ENCODE assay signal across 8 cellular contexts in the genomic region with DNA sequence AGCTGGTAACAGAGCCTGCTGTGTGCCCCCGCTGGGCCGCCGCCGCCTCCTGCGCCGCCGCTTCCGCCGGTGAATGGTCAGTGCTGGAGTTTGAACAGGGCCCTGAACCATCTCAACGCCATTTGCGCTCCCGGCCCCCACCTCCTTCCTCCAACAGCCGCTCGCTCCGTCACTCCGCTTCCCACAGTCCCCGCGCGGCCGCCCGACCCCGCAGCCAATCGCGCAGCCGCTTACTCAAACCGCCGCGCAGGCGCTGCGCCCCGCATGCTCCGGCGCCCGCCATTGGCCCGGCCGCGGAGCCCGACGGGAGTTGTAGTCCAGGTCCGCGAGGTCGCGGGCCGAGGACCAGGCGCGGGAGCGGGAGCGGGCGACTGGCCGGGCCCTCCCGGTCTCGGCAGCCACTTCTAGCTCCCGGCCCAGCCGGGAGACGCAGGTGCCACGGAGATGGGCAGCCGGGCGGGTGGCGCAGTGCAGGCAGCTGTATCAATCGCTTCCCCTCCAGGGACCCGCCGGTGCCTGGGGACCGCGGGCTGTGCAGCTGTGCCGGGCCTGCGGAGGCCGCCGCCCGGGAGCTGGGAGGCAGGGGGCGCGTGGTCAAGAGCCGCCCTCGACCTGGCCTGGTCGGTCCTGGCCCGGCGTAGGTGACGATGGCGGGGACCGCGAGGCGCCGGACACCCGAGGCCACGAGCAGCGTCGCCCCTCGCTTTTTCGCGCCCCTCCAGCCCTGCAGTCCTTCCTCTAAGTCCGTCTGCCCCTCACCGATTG.
DNase-seq lines count a peak whose midpoint lies in the region; ATAC-seq and TF ChIP-seq lines count a peak whose summit lies in the region.

A gene with protein sequence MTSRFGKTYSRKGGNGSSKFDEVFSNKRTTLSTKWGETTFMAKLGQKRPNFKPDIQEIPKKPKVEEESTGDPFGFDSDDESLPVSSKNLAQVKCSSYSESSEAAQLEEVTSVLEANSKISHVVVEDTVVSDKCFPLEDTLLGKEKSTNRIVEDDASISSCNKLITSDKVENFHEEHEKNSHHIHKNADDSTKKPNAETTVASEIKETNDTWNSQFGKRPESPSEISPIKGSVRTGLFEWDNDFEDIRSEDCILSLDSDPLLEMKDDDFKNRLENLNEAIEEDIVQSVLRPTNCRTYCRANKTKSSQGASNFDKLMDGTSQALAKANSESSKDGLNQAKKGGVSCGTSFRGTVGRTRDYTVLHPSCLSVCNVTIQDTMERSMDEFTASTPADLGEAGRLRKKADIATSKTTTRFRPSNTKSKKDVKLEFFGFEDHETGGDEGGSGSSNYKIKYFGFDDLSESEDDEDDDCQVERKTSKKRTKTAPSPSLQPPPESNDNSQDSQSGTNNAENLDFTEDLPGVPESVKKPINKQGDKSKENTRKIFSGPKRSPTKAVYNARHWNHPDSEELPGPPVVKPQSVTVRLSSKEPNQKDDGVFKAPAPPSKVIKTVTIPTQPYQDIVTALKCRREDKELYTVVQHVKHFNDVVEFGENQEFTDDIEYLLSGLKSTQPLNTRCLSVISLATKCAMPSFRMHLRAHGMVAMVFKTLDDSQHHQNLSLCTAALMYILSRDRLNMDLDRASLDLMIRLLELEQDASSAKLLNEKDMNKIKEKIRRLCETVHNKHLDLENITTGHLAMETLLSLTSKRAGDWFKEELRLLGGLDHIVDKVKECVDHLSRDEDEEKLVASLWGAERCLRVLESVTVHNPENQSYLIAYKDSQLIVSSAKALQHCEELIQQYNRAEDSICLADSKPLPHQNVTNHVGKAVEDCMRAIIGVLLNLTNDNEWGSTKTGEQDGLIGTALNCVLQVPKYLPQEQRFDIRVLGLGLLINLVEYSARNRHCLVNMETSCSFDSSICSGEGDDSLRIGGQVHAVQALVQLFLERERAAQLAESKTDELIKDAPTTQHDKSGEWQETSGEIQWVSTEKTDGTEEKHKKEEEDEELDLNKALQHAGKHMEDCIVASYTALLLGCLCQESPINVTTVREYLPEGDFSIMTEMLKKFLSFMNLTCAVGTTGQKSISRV (N-terminal part only) (minus strand): TSS at position 173 of the 765 bp plus-strand sequence. CDS start 3,723 bp downstream, outside the sequence.

- peak within 1 kb of the TSS; percentile 91 for H3K27ac Mint-ChIP-seq in activated naive CD4-positive, alpha-beta T cell treated with anti-CD3 and anti-CD28 coated beads, Interleukin-2, amount 50 U/mL, for 24 hours

- DNase-seq in GM10248 (ENCODE audit: extremely low spot score) = peak; percentile 98
- peak; percentile 75 for DNase-seq in NCI-H1048 (lab: John Stamatoyannopoulos, UW)
- DNase-seq in globus pallidus (ENCODE audit: low spot score) = peak; percentile 95
- peak; percentile 56 to 96 (median 92) for DNase-seq in nucleus accumbens (lab: John Stamatoyannopoulos, UW)
- peak; percentile 96 for DNase-seq in superior temporal gyrus (ENCODE audit: extremely low spot score)

- peaks cover 7% of the 10 kb centered on the region for H3K36me3 Mint-ChIP-seq in activated naive CD4-positive, alpha-beta T cell treated with anti-CD3 and anti-CD28 coated beads, Interleukin-2, amount 50 U/mL, for 24 hours

- no peaks in the 10 kb centered on the region for H3K27me3 Mint-ChIP-seq in activated naive CD4-positive, alpha-beta T cell treated with anti-CD3 and anti-CD28 coated beads, Interleukin-2, amount 50 U/mL, for 24 hours

- TF ChIP-seq CTCF in GM10248 (IDR thresholded peaks at IDR 0.05; ENCODE audit: control extremely low read depth, extremely low read depth, low read depth, missing control alignments) = peak; percentile 13

- CTCF ChIA-PET in GM10248 (lab: Yijun Ruan, JAX) = interaction anchor here (1.3 to 1.6 kb wide), 2 partner anchors 13 to 82 kb away, joined by 3 read pairs; no protein-coding TSS in a partner anchor

- no peaks in the 10 kb centered on the region for H3K9me3 Mint-ChIP-seq in activated naive CD4-positive, alpha-beta T cell treated with anti-CD3 and anti-CD28 coated beads, Interleukin-2, amount 50 U/mL, for 24 hours

- ATAC-seq in HG02588 (IDR thresholded peaks at IDR 0.05; ENCODE audit: unreplicated experiment) (peak; percentile 94), SK-N-SH treated with all-trans-retinoic acid at 6 μM for 48 hours (peak; percentile 95)

- POLR2A ChIA-PET in GM10248 (lab: Yijun Ruan, JAX) = interaction anchor here (1.0 kb wide), 1 partner anchor 121 kb away, joined by 3 read pairs; no protein-coding TSS in a partner anchor

- peak within 1 kb of the TSS; percentile 96 for H3K4me3 Mint-ChIP-seq in activated naive CD4-positive, alpha-beta T cell treated with anti-CD3 and anti-CD28 coated beads, Interleukin-2, amount 50 U/mL, for 24 hours

- peaks cover 69% of the 10 kb centered on the region for H3K4me1 Mint-ChIP-seq in activated naive CD4-positive, alpha-beta T cell treated with anti-CD3 and anti-CD28 coated beads, Interleukin-2, amount 50 U/mL, for 24 hours

TF ChIP-seq in SK-N-SH treated with all-trans-retinoic acid at 6 μM for 48 hours, 23 proteins besides CTCF, POLR2A, EP300 and RAD21 (continues in another document):
- no peak for TF ChIP-seq ARNTL (CRISPR knock-in tag; IDR thresholded peaks at IDR 0.05; ENCODE audit: borderline replicate concordance, low read depth)
- TF ChIP-seq TOX (CRISPR knock-in tag; IDR thresholded peaks at IDR 0.05; ENCODE audit: borderline replicate concordance) = no peak
- TF ChIP-seq, protein P1, sequence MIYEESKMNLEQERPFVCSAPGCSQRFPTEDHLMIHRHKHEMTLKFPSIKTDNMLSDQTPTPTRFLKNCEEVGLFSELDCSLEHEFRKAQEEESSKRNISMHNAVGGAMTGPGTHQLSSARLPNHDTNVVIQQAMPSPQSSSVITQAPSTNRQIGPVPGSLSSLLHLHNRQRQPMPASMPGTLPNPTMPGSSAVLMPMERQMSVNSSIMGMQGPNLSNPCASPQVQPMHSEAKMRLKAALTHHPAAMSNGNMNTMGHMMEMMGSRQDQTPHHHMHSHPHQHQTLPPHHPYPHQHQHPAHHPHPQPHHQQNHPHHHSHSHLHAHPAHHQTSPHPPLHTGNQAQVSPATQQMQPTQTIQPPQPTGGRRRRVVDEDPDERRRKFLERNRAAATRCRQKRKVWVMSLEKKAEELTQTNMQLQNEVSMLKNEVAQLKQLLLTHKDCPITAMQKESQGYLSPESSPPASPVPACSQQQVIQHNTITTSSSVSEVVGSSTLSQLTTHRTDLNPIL (CRISPR knock-in tag; IDR thresholded peaks at IDR 0.05; ENCODE audit: low read depth) = no peak
- TF ChIP-seq, protein P2, sequence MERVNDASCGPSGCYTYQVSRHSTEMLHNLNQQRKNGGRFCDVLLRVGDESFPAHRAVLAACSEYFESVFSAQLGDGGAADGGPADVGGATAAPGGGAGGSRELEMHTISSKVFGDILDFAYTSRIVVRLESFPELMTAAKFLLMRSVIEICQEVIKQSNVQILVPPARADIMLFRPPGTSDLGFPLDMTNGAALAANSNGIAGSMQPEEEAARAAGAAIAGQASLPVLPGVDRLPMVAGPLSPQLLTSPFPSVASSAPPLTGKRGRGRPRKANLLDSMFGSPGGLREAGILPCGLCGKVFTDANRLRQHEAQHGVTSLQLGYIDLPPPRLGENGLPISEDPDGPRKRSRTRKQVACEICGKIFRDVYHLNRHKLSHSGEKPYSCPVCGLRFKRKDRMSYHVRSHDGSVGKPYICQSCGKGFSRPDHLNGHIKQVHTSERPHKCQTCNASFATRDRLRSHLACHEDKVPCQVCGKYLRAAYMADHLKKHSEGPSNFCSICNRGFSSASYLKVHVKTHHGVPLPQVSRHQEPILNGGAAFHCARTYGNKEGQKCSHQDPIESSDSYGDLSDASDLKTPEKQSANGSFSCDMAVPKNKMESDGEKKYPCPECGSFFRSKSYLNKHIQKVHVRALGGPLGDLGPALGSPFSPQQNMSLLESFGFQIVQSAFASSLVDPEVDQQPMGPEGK (CRISPR knock-in tag; IDR thresholded peaks at IDR 0.05; ENCODE audit: borderline replicate concordance) = no peak
- TF ChIP-seq GLIS3 (CRISPR knock-in tag; IDR thresholded peaks at IDR 0.05) = no peak
- TF ChIP-seq OSR1 (CRISPR knock-in tag; IDR thresholded peaks at IDR 0.05) = no peak
- no peak for TF ChIP-seq RARB (CRISPR knock-in tag; IDR thresholded peaks at IDR 0.05)
- TF ChIP-seq, protein P3, sequence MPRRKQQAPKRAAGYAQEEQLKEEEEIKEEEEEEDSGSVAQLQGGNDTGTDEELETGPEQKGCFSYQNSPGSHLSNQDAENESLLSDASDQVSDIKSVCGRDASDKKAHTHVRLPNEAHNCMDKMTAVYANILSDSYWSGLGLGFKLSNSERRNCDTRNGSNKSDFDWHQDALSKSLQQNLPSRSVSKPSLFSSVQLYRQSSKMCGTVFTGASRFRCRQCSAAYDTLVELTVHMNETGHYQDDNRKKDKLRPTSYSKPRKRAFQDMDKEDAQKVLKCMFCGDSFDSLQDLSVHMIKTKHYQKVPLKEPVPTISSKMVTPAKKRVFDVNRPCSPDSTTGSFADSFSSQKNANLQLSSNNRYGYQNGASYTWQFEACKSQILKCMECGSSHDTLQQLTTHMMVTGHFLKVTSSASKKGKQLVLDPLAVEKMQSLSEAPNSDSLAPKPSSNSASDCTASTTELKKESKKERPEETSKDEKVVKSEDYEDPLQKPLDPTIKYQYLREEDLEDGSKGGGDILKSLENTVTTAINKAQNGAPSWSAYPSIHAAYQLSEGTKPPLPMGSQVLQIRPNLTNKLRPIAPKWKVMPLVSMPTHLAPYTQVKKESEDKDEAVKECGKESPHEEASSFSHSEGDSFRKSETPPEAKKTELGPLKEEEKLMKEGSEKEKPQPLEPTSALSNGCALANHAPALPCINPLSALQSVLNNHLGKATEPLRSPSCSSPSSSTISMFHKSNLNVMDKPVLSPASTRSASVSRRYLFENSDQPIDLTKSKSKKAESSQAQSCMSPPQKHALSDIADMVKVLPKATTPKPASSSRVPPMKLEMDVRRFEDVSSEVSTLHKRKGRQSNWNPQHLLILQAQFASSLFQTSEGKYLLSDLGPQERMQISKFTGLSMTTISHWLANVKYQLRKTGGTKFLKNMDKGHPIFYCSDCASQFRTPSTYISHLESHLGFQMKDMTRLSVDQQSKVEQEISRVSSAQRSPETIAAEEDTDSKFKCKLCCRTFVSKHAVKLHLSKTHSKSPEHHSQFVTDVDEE (CRISPR knock-in tag; IDR thresholded peaks at IDR 0.05) = 0 out of 2 replicates have a peak, but pooled peaks have one; percentile 10
- TF ChIP-seq ZFP30 (CRISPR knock-in tag; IDR thresholded peaks at IDR 0.05) = no peak
- no peak for TF ChIP-seq ZNF8 (CRISPR knock-in tag; IDR thresholded peaks at IDR 0.05)
- no peak for TF ChIP-seq ZNF565 (CRISPR knock-in tag; conservative IDR thresholded peaks at IDR 0.05; ENCODE audit: low read depth)
- TF ChIP-seq BACH2 (CRISPR knock-in tag; IDR thresholded peaks at IDR 0.05; ENCODE audit: borderline replicate concordance) = no peak
- no peak for TF ChIP-seq ZNF70 (CRISPR knock-in tag; IDR thresholded peaks at IDR 0.05)
- 0 out of 2 replicates have a peak, but pooled peaks have one; percentile 16 for TF ChIP-seq ZFP3 (CRISPR knock-in tag; IDR thresholded peaks at IDR 0.05)
- no peak for TF ChIP-seq ZC3H10 (CRISPR knock-in tag; IDR thresholded peaks at IDR 0.05)
- TF ChIP-seq TCF4 (CRISPR knock-in tag; IDR thresholded peaks at IDR 0.05; ENCODE audit: borderline replicate concordance) = no peak
- 0 out of 2 replicates have a peak, but pooled peaks have one; percentile 35 for TF ChIP-seq CSDC2 (CRISPR knock-in tag; IDR thresholded peaks at IDR 0.05)

Comparison
In these comparisons a context has a peak if more than half of its experiments do, and no peak if none do; other contexts are left out.
1. Peak in every context shown above with its lines: DNase-seq and ATAC-seq.